ENCODE assay signal across 1 cellular context in genomic region chr12:121804417-121805111, GRCh38.
TF ChIP-seq lines count a peak whose summit lies in the region.

No MANE protein-coding gene starts in this region.

TF ChIP-seq in HepG2, 621 proteins besides CTCF, POLR2A, EP300 and RAD21 (continued from another document and continues in another):
- TF ChIP-seq NFIB (CRISPR knock-in tag; IDR thresholded peaks at IDR 0.05; ENCODE audit: borderline replicate concordance) (no peak), KDM2A (CRISPR knock-in tag; IDR thresholded peaks at IDR 0.05; ENCODE audit: borderline replicate concordance, low read depth) (peak; percentile 37; the same call in 1 of the 2 replicates), SRSF4 (IDR thresholded peaks at IDR 0.05; ENCODE audit: low read depth, low read length, poor library complexity, severe bottlenecking) (no peak), MXD3 (CRISPR knock-in tag; IDR thresholded peaks at IDR 0.05) (no peak), DRAP1 (CRISPR knock-in tag; IDR thresholded peaks at IDR 0.05) (peak; percentile 67), MYC (CRISPR knock-in tag; IDR thresholded peaks at IDR 0.05; ENCODE audit: borderline replicate concordance) (peak; percentile 11; the same call in 1 of the 2 replicates), ZBTB34 (CRISPR knock-in tag; IDR thresholded peaks at IDR 0.05) (no peak), HMG20A (CRISPR knock-in tag; IDR thresholded peaks at IDR 0.05; ENCODE audit: borderline replicate concordance) (no peak), RXRB (CRISPR knock-in tag; IDR thresholded peaks at IDR 0.05; ENCODE audit: borderline replicate concordance) (0 out of 2 replicates have a peak, but pooled peaks have one; percentile 11), ZNF20 (CRISPR knock-in tag; IDR thresholded peaks at IDR 0.05) (no peak), ZNF619 (CRISPR knock-in tag; IDR thresholded peaks at IDR 0.05) (no peak), PRMT3 (CRISPR knock-in tag; IDR thresholded peaks at IDR 0.05; ENCODE audit: borderline replicate concordance, low read depth) (no peak), ZNF354B (CRISPR knock-in tag; IDR thresholded peaks at IDR 0.05) (no peak), HNRNPK (IDR thresholded peaks at IDR 0.05; ENCODE audit: low read depth, low read length, poor library complexity, severe bottlenecking) (peak; percentile 28), BCL6 (CRISPR knock-in tag; IDR thresholded peaks at IDR 0.05) (no peak), PCBP2 (optimal IDR thresholded peaks at IDR 0.05; ENCODE audit: low read depth, low read length, poor library complexity, severe bottlenecking) (no peak), RBM39 (IDR thresholded peaks at IDR 0.05; ENCODE audit: low read depth, low read length, poor library complexity, severe bottlenecking) (no peak), HNF1A (IDR thresholded peaks at IDR 0.05; ENCODE audit: low read depth) (peak; percentile 60), HNF1A (CRISPR knock-in tag; IDR thresholded peaks at IDR 0.05; ENCODE audit: borderline replicate concordance) (peak; percentile 78), THAP11 (CRISPR knock-in tag; IDR thresholded peaks at IDR 0.05) (0 out of 2 replicates have a peak, but pooled peaks have one; percentile 21), RFX5 (IDR thresholded peaks at IDR 0.05; ENCODE audit: low read depth, low read length) (no peak), THRA (CRISPR knock-in tag; IDR thresholded peaks at IDR 0.05; ENCODE audit: borderline replicate concordance) (no peak), ZFP36L2 (CRISPR knock-in tag; IDR thresholded peaks at IDR 0.05) (no peak), ZNF652 (CRISPR knock-in tag; IDR thresholded peaks at IDR 0.05; ENCODE audit: borderline replicate concordance, low read depth) (no peak), ZNF746 (CRISPR knock-in tag; IDR thresholded peaks at IDR 0.05) (peak; percentile 69; the same call in 1 of the 2 replicates), ZNF740 (CRISPR knock-in tag; IDR thresholded peaks at IDR 0.05) (peak; percentile 74; the same call in 1 of the 2 replicates), ZNF782 (CRISPR knock-in tag; IDR thresholded peaks at IDR 0.05; ENCODE audit: borderline replicate concordance) (0 out of 2 replicates have a peak, but pooled peaks have one; percentile 59), PHF8 (CRISPR knock-in tag; IDR thresholded peaks at IDR 0.05) (peak; percentile 28), DR1 (CRISPR knock-in tag; IDR thresholded peaks at IDR 0.05) (no peak), ZNF564 (CRISPR knock-in tag; IDR thresholded peaks at IDR 0.05) (no peak), ZFP36L1 (CRISPR knock-in tag; IDR thresholded peaks at IDR 0.05) (no peak), NFATC3 (CRISPR knock-in tag; IDR thresholded peaks at IDR 0.05) (no peak)
- TF ChIP-seq, protein P1, sequence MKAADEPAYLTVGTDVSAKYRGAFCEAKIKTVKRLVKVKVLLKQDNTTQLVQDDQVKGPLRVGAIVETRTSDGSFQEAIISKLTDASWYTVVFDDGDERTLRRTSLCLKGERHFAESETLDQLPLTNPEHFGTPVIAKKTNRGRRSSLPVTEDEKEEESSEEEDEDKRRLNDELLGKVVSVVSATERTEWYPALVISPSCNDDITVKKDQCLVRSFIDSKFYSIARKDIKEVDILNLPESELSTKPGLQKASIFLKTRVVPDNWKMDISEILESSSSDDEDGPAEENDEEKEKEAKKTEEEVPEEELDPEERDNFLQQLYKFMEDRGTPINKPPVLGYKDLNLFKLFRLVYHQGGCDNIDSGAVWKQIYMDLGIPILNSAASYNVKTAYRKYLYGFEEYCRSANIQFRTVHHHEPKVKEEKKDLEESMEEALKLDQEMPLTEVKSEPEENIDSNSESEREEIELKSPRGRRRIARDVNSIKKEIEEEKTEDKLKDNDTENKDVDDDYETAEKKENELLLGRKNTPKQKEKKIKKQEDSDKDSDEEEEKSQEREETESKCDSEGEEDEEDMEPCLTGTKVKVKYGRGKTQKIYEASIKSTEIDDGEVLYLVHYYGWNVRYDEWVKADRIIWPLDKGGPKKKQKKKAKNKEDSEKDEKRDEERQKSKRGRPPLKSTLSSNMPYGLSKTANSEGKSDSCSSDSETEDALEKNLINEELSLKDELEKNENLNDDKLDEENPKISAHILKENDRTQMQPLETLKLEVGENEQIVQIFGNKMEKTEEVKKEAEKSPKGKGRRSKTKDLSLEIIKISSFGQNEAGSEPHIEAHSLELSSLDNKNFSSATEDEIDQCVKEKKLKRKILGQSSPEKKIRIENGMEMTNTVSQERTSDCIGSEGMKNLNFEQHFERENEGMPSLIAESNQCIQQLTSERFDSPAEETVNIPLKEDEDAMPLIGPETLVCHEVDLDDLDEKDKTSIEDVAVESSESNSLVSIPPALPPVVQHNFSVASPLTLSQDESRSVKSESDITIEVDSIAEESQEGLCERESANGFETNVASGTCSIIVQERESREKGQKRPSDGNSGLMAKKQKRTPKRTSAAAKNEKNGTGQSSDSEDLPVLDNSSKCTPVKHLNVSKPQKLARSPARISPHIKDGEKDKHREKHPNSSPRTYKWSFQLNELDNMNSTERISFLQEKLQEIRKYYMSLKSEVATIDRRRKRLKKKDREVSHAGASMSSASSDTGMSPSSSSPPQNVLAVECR (CRISPR knock-in tag; IDR thresholded peaks at IDR 0.05; ENCODE audit: borderline replicate concordance), result peak; percentile 51; the same call in 1 of the 2 replicates
- TF ChIP-seq, protein P2, sequence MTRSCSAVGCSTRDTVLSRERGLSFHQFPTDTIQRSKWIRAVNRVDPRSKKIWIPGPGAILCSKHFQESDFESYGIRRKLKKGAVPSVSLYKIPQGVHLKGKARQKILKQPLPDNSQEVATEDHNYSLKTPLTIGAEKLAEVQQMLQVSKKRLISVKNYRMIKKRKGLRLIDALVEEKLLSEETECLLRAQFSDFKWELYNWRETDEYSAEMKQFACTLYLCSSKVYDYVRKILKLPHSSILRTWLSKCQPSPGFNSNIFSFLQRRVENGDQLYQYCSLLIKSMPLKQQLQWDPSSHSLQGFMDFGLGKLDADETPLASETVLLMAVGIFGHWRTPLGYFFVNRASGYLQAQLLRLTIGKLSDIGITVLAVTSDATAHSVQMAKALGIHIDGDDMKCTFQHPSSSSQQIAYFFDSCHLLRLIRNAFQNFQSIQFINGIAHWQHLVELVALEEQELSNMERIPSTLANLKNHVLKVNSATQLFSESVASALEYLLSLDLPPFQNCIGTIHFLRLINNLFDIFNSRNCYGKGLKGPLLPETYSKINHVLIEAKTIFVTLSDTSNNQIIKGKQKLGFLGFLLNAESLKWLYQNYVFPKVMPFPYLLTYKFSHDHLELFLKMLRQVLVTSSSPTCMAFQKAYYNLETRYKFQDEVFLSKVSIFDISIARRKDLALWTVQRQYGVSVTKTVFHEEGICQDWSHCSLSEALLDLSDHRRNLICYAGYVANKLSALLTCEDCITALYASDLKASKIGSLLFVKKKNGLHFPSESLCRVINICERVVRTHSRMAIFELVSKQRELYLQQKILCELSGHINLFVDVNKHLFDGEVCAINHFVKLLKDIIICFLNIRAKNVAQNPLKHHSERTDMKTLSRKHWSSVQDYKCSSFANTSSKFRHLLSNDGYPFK (CRISPR knock-in tag; IDR thresholded peaks at IDR 0.05; ENCODE audit: borderline replicate concordance), result no peak
- TF ChIP-seq, protein P3, sequence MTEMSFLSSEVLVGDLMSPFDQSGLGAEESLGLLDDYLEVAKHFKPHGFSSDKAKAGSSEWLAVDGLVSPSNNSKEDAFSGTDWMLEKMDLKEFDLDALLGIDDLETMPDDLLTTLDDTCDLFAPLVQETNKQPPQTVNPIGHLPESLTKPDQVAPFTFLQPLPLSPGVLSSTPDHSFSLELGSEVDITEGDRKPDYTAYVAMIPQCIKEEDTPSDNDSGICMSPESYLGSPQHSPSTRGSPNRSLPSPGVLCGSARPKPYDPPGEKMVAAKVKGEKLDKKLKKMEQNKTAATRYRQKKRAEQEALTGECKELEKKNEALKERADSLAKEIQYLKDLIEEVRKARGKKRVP (CRISPR knock-in tag; IDR thresholded peaks at IDR 0.05), result 0 out of 4 replicates have a peak, but pooled peaks of 1 of the 2 experiments have one; percentile 15
- TF ChIP-seq, protein P4, sequence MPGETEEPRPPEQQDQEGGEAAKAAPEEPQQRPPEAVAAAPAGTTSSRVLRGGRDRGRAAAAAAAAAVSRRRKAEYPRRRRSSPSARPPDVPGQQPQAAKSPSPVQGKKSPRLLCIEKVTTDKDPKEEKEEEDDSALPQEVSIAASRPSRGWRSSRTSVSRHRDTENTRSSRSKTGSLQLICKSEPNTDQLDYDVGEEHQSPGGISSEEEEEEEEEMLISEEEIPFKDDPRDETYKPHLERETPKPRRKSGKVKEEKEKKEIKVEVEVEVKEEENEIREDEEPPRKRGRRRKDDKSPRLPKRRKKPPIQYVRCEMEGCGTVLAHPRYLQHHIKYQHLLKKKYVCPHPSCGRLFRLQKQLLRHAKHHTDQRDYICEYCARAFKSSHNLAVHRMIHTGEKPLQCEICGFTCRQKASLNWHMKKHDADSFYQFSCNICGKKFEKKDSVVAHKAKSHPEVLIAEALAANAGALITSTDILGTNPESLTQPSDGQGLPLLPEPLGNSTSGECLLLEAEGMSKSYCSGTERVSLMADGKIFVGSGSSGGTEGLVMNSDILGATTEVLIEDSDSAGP (CRISPR knock-in tag; IDR thresholded peaks at IDR 0.05; ENCODE audit: borderline replicate concordance), result peak; percentile 58; the same call in 1 of the 2 replicates
